ENCODE assay signal across 27 cellular contexts in the genomic region with DNA sequence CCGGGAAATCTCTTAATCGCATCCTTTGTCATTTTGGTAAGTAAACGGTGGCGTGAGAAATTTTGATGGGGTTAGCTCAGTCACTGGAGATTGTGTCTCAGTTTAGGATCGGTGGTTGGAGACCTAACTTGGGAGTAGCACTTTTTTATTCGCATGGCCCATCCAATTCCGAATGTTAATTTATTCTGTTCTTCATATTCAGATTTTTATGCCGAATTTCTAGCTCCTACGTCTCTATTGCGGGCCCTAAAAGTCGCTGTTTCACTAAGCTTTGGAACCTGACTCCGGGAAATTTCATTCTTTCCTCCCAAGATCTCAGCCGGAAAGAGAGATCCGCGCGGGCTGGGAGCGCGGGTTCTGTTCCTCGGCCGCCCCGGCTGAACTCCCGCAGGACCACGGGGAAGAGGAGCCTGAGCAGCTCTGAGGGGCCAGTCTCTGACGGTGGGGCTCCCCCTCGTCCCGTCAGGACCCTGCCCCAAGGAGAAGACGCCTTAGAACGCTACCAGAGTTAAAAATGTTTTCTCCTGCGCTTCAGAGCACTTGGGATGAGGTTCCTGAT.
"Had no signal": no experiment of that assay in that cellular context is flagged by ENCODE, and none has a peak within 500 bp of the region (broad histone marks: within the 10 kb centered on the region; RNA-seq: fewer than 3 reads in every experiment).

No MANE protein-coding gene starts in this region.

- H3K9me3 ChIP-seq: adrenal gland, breast epithelium, SJSA1 had no signal

- ATAC-seq: activated CD8-positive, alpha-beta memory T cell treated with anti-CD3 and anti-CD28 coated beads, Interleukin-2, amount 10 ng/mL, durations not matched to agents 7 days and 5 days; activated T-cell treated with anti-CD3 and anti-CD28 coated beads, Interleukin-2, amount 50 U/mL, for 4 hours; activated T-helper 17 cell treated with anti-CD3 and anti-CD28 coated beads, Interleukin-2, amount 50 U/mL, for 72 hours; PC-3; T-cell had no signal

- H3K4me3 Mint-ChIP-seq: activated B cell treated with CpG ODN at 0.5 μM for 24 hours; activated CD4-positive, alpha-beta T cell treated with anti-CD3 and anti-CD28 coated beads, Interleukin-2, amount 10 ng/mL, durations not matched to agents 24 days and 14 days; activated CD8-positive, alpha-beta memory T cell treated with anti-CD3 and anti-CD28 coated beads, Interleukin-2, amount 10 ng/mL, durations not matched to agents 7 days and 5 days; activated naive CD4-positive, alpha-beta T cell treated with anti-CD3 and anti-CD28 coated beads, Interleukin-2, amount 10 ng/mL, durations not matched to agents 7 days and 5 days; activated naive CD8-positive, alpha-beta T cell treated with anti-CD3 and anti-CD28 coated beads for 36 hours; activated T-cell treated with anti-CD3 and anti-CD28 coated beads, Interleukin-2, amount 50 U/mL, for 4 hours; activated T-helper 17 cell treated with anti-CD3 and anti-CD28 coated beads, Interleukin-2, amount 50 U/mL, for 72 hours; T-cell had no signal

- FAIRE-seq: RCC 7860, TTC549 had no signal

- H3K4me3 ChIP-seq: adrenal gland, breast epithelium, SJSA1 had no signal

- H3K36me3 ChIP-seq: adrenal gland, breast epithelium, SJSA1 had no signal

- H3K36me3 Mint-ChIP-seq: activated CD8-positive, alpha-beta memory T cell treated with anti-CD3 and anti-CD28 coated beads, Interleukin-2, amount 10 ng/mL, durations not matched to agents 7 days and 5 days; activated naive CD4-positive, alpha-beta T cell treated with anti-CD3 and anti-CD28 coated beads, Interleukin-2, amount 10 ng/mL, durations not matched to agents 7 days and 5 days; activated naive CD8-positive, alpha-beta T cell treated with anti-CD3 and anti-CD28 coated beads for 36 hours; T-cell had no signal

- H3K27ac Mint-ChIP-seq: activated B cell treated with CpG ODN at 0.5 μM for 24 hours; activated CD4-positive, alpha-beta T cell treated with anti-CD3 and anti-CD28 coated beads, Interleukin-2, amount 10 ng/mL, durations not matched to agents 24 days and 14 days; activated CD8-positive, alpha-beta memory T cell treated with anti-CD3 and anti-CD28 coated beads, Interleukin-2, amount 10 ng/mL, durations not matched to agents 7 days and 5 days; activated naive CD4-positive, alpha-beta T cell treated with anti-CD3 and anti-CD28 coated beads, Interleukin-2, amount 10 ng/mL, durations not matched to agents 7 days and 5 days; activated naive CD8-positive, alpha-beta T cell treated with anti-CD3 and anti-CD28 coated beads for 36 hours; activated T-helper 17 cell treated with anti-CD3 and anti-CD28 coated beads, Interleukin-2, amount 50 U/mL, for 72 hours; T-cell had no signal

- H3K9me3 Mint-ChIP-seq: activated B cell treated with CpG ODN at 0.5 μM for 24 hours; activated CD4-positive, alpha-beta T cell treated with anti-CD3 and anti-CD28 coated beads, Interleukin-2, amount 10 ng/mL, durations not matched to agents 24 days and 14 days; activated naive CD4-positive, alpha-beta T cell treated with anti-CD3 and anti-CD28 coated beads, Interleukin-2, amount 10 ng/mL, durations not matched to agents 7 days and 5 days; activated naive CD8-positive, alpha-beta T cell treated with anti-CD3 and anti-CD28 coated beads for 36 hours; activated T-cell treated with anti-CD3 and anti-CD28 coated beads, Interleukin-2, amount 50 U/mL, for 4 hours; activated T-helper 17 cell treated with anti-CD3 and anti-CD28 coated beads, Interleukin-2, amount 50 U/mL, for 72 hours had no signal

- H3K4me2 ChIP-seq: KMS-11 had no signal

- H3K27me3 ChIP-seq: adrenal gland, breast epithelium had no signal

- H3K4me1 Mint-ChIP-seq: activated B cell treated with CpG ODN at 0.5 μM for 24 hours; activated CD4-positive, alpha-beta T cell treated with anti-CD3 and anti-CD28 coated beads, Interleukin-2, amount 10 ng/mL, durations not matched to agents 24 days and 14 days; activated CD8-positive, alpha-beta memory T cell treated with anti-CD3 and anti-CD28 coated beads, Interleukin-2, amount 10 ng/mL, durations not matched to agents 7 days and 5 days; activated naive CD4-positive, alpha-beta T cell treated with anti-CD3 and anti-CD28 coated beads, Interleukin-2, amount 10 ng/mL, durations not matched to agents 7 days and 5 days; activated naive CD8-positive, alpha-beta T cell treated with anti-CD3 and anti-CD28 coated beads for 36 hours; activated T-helper 17 cell treated with anti-CD3 and anti-CD28 coated beads, Interleukin-2, amount 50 U/mL, for 72 hours; T-cell had no signal

- H3K4me1 ChIP-seq: adrenal gland, breast epithelium, SJSA1 had no signal

- H3K27ac ChIP-seq: adrenal gland, breast epithelium, KMS-11, SJSA1 had no signal

- H3K9ac ChIP-seq: KMS-11 had no signal

- DNase-seq: activated B cell treated with CpG ODN at 0.5 μM for 24 hours; activated CD4-positive, alpha-beta T cell treated with anti-CD3 and anti-CD28 coated beads for 1 hour; activated CD4-positive, alpha-beta T cell treated with anti-CD3 and anti-CD28 coated beads, Interleukin-2, amount 10 ng/mL, durations not matched to agents 24 days and 14 days; activated CD4-positive, alpha-beta T cell treated with anti-CD3 and anti-CD28 coated beads, Interleukin-2, amount 50 U/mL, for 48 hours; activated CD8-positive, alpha-beta memory T cell treated with anti-CD3 and anti-CD28 coated beads, Interleukin-2, amount 10 ng/mL, durations not matched to agents 7 days and 5 days; activated gamma-delta T cell treated with Interleukin-2 at 50 U/mL for 16 hours; activated naive CD4-positive, alpha-beta T cell treated with anti-CD3 and anti-CD28 coated beads, Interleukin-2, amount 10 ng/mL, durations not matched to agents 7 days and 5 days; activated naive CD8-positive, alpha-beta T cell treated with anti-CD3 and anti-CD28 coated beads for 36 hours; activated T-cell treated with anti-CD3 and anti-CD28 coated beads, Interleukin-2, amount 50 U/mL, for 4 hours; adrenal gland; aorta; caudate nucleus; NCI-H1092 treated with DMSO at 0.1 percent for 48 hours; NCI-H1436; NCI-H2081 treated with DMSO at 0.1 percent for 48 hours; NCI-H524; SHP77; T-cell; T-helper 2 cell; T1000 had no signal
